12 cellular contexts compared by ENCODE assay signal in the genomic region with DNA sequence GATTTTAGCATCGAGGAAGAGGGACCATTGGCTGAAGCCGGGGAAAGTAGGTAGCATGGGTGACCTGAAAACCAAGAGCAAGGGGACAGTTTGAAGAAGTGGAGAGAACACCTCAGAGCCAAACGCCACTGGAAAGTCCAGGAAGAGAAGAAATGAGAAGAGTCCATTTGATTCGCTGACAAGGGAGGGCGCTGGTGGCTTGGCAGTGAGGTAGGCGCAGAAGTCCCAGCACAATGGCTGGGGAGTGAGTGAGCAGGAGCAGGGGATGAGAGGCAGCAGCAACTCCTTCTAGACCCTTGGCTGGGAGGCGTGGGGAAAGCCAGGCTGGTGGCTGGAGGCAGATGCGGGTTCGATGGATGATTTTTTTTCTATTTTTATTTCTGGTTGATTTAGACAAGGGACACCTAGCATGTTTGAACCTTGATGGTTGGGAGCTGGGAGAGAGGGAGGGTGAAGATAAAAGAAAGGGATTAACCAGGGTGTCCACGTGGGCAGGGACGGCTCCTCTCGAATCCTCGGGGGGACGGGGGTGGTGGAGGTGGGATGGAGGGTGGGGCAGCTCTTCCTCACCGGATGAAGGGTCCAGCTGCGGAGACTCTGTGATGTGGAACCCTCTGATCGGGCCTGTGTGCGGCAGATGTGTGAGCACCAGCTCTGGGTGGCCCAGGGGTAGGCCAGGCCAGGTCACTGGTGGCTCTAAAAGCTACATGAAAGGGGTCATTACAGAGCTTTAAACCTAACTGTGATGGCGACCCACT.
A peak's percentile ranks its signal among the peaks of the same experiment; 100 is the strongest.
DNase-seq lines count a peak whose midpoint lies in the region; ATAC-seq and TF ChIP-seq lines count a peak whose summit lies in the region.
"Had no signal": no experiment of that assay in that cellular context is flagged by ENCODE, and none has a peak within 500 bp of the region (broad histone marks: within the 10 kb centered on the region; RNA-seq: fewer than 3 reads in every experiment).

No MANE protein-coding gene starts in this region.

- H3K36me3 ChIP-seq in thyroid gland, result no peaks in the 10 kb centered on the region

- H3K9me3 ChIP-seq in thyroid gland, result no peaks in the 10 kb centered on the region

- H3K27me3 Mint-ChIP-seq in activated naive CD8-positive, alpha-beta T cell treated with anti-CD3 and anti-CD28 coated beads, Interleukin-2, amount 50 U/mL, for 24 hours, result no peaks in the 10 kb centered on the region
- H3K27me3 Mint-ChIP-seq in activated naive CD8-positive, alpha-beta T cell treated with anti-CD3 and anti-CD28 coated beads for 36 hours, result no peaks in the 10 kb centered on the region
- no peaks in the 10 kb centered on the region for H3K27me3 Mint-ChIP-seq in endothelial cell (ENCODE audit: unreplicated experiment)

- no peaks in the 10 kb centered on the region for H3K9me3 Mint-ChIP-seq in activated naive CD8-positive, alpha-beta T cell treated with anti-CD3 and anti-CD28 coated beads, Interleukin-2, amount 50 U/mL, for 24 hours
- no peaks in the 10 kb centered on the region for H3K9me3 Mint-ChIP-seq in activated naive CD8-positive, alpha-beta T cell treated with anti-CD3 and anti-CD28 coated beads for 36 hours
- no peaks in the 10 kb centered on the region for H3K9me3 Mint-ChIP-seq in endothelial cell (ENCODE audit: unreplicated experiment)
- H3K9me3 Mint-ChIP-seq: CD14-positive monocyte had no signal

- H3K36me3 Mint-ChIP-seq in activated naive CD8-positive, alpha-beta T cell treated with anti-CD3 and anti-CD28 coated beads, Interleukin-2, amount 50 U/mL, for 24 hours (ENCODE audit: low read depth), result no peaks in the 10 kb centered on the region
- H3K36me3 Mint-ChIP-seq in activated naive CD8-positive, alpha-beta T cell treated with anti-CD3 and anti-CD28 coated beads for 36 hours, result peaks cover 4% of the 10 kb centered on the region
- H3K36me3 Mint-ChIP-seq in endothelial cell (ENCODE audit: low read depth, unreplicated experiment), result no peaks in the 10 kb centered on the region
- H3K36me3 Mint-ChIP-seq: CD14-positive monocyte had no signal

- H3K27ac Mint-ChIP-seq in activated naive CD8-positive, alpha-beta T cell treated with anti-CD3 and anti-CD28 coated beads, Interleukin-2, amount 50 U/mL, for 24 hours, result peak overlapping the region; percentile 32
- H3K27ac Mint-ChIP-seq in activated naive CD8-positive, alpha-beta T cell treated with anti-CD3 and anti-CD28 coated beads for 36 hours, result no peak overlapping the region
- H3K27ac Mint-ChIP-seq in endothelial cell (ENCODE audit: unreplicated experiment), result no peak overlapping the region
- H3K27ac Mint-ChIP-seq: CD14-positive monocyte had no signal

- TF ChIP-seq POLR2A in thyroid gland (IDR thresholded peaks at IDR 0.05), result no peak

- TF ChIP-seq CTCF in endothelial cell (IDR thresholded peaks at IDR 0.05; ENCODE audit: unreplicated experiment) (no peak), thyroid gland (IDR thresholded peaks at IDR 0.05) (peak in 3 of 6 experiments; percentile 22 to 45 (median 43))

- no peak overlapping the region for H3K4me3 Mint-ChIP-seq in activated naive CD8-positive, alpha-beta T cell treated with anti-CD3 and anti-CD28 coated beads, Interleukin-2, amount 50 U/mL, for 24 hours
- H3K4me3 Mint-ChIP-seq in activated naive CD8-positive, alpha-beta T cell treated with anti-CD3 and anti-CD28 coated beads for 36 hours, result no peak overlapping the region
- H3K4me3 Mint-ChIP-seq in endothelial cell (ENCODE audit: unreplicated experiment), result no peak overlapping the region
- H3K4me3 Mint-ChIP-seq: CD14-positive monocyte had no signal

- peaks cover 10% of the 10 kb centered on the region for H3K4me1 Mint-ChIP-seq in activated naive CD8-positive, alpha-beta T cell treated with anti-CD3 and anti-CD28 coated beads, Interleukin-2, amount 50 U/mL, for 24 hours
- no peaks in the 10 kb centered on the region for H3K4me1 Mint-ChIP-seq in activated naive CD8-positive, alpha-beta T cell treated with anti-CD3 and anti-CD28 coated beads for 36 hours
- peaks cover 6% of the 10 kb centered on the region for H3K4me1 Mint-ChIP-seq in endothelial cell (ENCODE audit: unreplicated experiment)
- H3K4me1 Mint-ChIP-seq: CD14-positive monocyte had no signal

- no peak overlapping the region for H3K4me3 ChIP-seq in thyroid gland (replicated peaks in 1 of 3)

- H3K4me1 ChIP-seq in thyroid gland, result no peaks in the 10 kb centered on the region

- DNase-seq in activated naive CD8-positive, alpha-beta T cell treated with anti-CD3 and anti-CD28 coated beads, Interleukin-2, amount 50 U/mL, for 24 hours, result no peak
- no peak for DNase-seq in activated naive CD8-positive, alpha-beta T cell treated with anti-CD3 and anti-CD28 coated beads for 36 hours
- DNase-seq in SK-N-DZ (ENCODE audit: low spot score), result peak; percentile 28
- peak; percentile 41 for DNase-seq in endothelial cell (ENCODE audit: low spot score)
- DNase-seq in thyroid gland, result peak; percentile 23 to 39
- no peak for DNase-seq in DMS 273 (lab: John Stamatoyannopoulos, UW; ENCODE audit: unreplicated experiment)
- DNase-seq: activated gamma-delta T cell, kidney, NCI-H187 treated with DMSO at 0.1 percent for 48 hours had no signal

- intact Hi-C loops in thyroid gland (cut with DNase I), result loop anchor here (10.0 kb wide), 1 partner anchor 706 kb away; no protein-coding TSS in a partner anchor

- WGBS in thyroid gland, 2 donors, result 81 to 83% methylated on average over 19 of the region's 19 CpGs

- H3K27ac ChIP-seq in thyroid gland, result no peak overlapping the region

- ATAC-seq in activated naive CD8-positive, alpha-beta T cell treated with anti-CD3 and anti-CD28 coated beads, Interleukin-2, amount 50 U/mL, for 24 hours, result no peak
- ATAC-seq in HG03432 (IDR thresholded peaks at IDR 0.05; ENCODE audit: unreplicated experiment) (no peak), HG03039 (IDR thresholded peaks at IDR 0.05; ENCODE audit: unreplicated experiment) (no peak)

- H3K27me3 ChIP-seq in thyroid gland, result no peaks in the 10 kb centered on the region

Comparison
In these comparisons a context has a peak if more than half of its experiments do, and no peak if none do; other contexts are left out.
1. DNase-seq: peak in SK-N-DZ (single experiment), endothelial cell (single experiment) and thyroid gland (2 of 2); none in activated naive CD8-positive, alpha-beta T cell treated with anti-CD3 and anti-CD28 coated beads, Interleukin-2, amount 50 U/mL, for 24 hours (single experiment), activated naive CD8-positive, alpha-beta T cell treated with anti-CD3 and anti-CD28 coated beads for 36 hours (single experiment) and DMS 273 (single experiment).